ENCODE assay signal across 29 cellular contexts in genomic region chr6:44092312-44092884, GRCh38.
"Had no signal": no experiment of that assay in that cellular context is flagged by ENCODE, and none has a peak within 500 bp of the region (broad histone marks: within the 10 kb centered on the region; RNA-seq: fewer than 3 reads in every experiment).

No MANE protein-coding gene starts in this region.

- ATAC-seq: effector memory CD8-positive, alpha-beta T cell; gastrocnemius medialis; heart right ventricle; left colon; left lobe of liver; lower lobe of right lung; mucosa of descending colon; naive thymus-derived CD8-positive, alpha-beta T cell had no signal

- H3K4me1 ChIP-seq: colonic mucosa had no signal

- H3K9me3 ChIP-seq: colonic mucosa, esophagus muscularis mucosa, gastrocnemius medialis, heart right ventricle, left ventricle myocardium inferior, lower lobe of right lung, mucosa of descending colon had no signal

- H3K27me3 Mint-ChIP-seq: dendritic cell treated with granulocyte-macrophage colony-stimulating factor and Interleukin-4, amounts not matched to agents 40 ng/mL and 50 ng/mL, for 4 days; effector memory CD8-positive, alpha-beta T cell; naive B cell; naive thymus-derived CD8-positive, alpha-beta T cell had no signal

- H3K4me3 ChIP-seq: colonic mucosa, esophagus muscularis mucosa, gastrocnemius medialis, heart right ventricle, left ventricle myocardium inferior, lower lobe of right lung, mucosa of descending colon had no signal

- FAIRE-seq: endometrium, endothelial cell of umbilical vein, kidney had no signal

- DNase-seq: colonic mucosa; cortex of kidney; effector CD8-positive, alpha-beta T cell; effector memory CD8-positive, alpha-beta T cell; endodermal cell; foreskin fibroblast; foreskin melanocyte; gastrocnemius medialis; glutamatergic neuron; head of caudate nucleus; heart right ventricle; hypothalamus; immature natural killer cell; islet precursor cell; kidney; kidney glomerular epithelial cell; left colon; left ventricle myocardium inferior; lower lobe of right lung; mesenchymal stem cell; mucosa of descending colon; naive B cell; naive thymus-derived CD8-positive, alpha-beta T cell had no signal

- H3K9me3 Mint-ChIP-seq: dendritic cell treated with granulocyte-macrophage colony-stimulating factor and Interleukin-4, amounts not matched to agents 40 ng/mL and 50 ng/mL, for 4 days; effector memory CD8-positive, alpha-beta T cell; endodermal cell; immature natural killer cell; mesothelial cell of epicardium; naive B cell; naive thymus-derived CD8-positive, alpha-beta T cell had no signal

- H3K27me3 ChIP-seq: colonic mucosa, esophagus muscularis mucosa, gastrocnemius medialis, heart right ventricle had no signal

- H3K4me1 Mint-ChIP-seq: endodermal cell, mesothelial cell of epicardium had no signal

- H3K4me3 Mint-ChIP-seq: dendritic cell treated with granulocyte-macrophage colony-stimulating factor and Interleukin-4, amounts not matched to agents 40 ng/mL and 50 ng/mL, for 4 days; effector memory CD8-positive, alpha-beta T cell; endodermal cell; immature natural killer cell; mesothelial cell of epicardium; naive B cell; naive thymus-derived CD8-positive, alpha-beta T cell had no signal

- H3K27ac Mint-ChIP-seq: dendritic cell treated with granulocyte-macrophage colony-stimulating factor and Interleukin-4, amounts not matched to agents 40 ng/mL and 50 ng/mL, for 4 days; effector memory CD8-positive, alpha-beta T cell; endodermal cell; mesothelial cell of epicardium had no signal

- H3K27ac ChIP-seq: colonic mucosa, esophagus muscularis mucosa, gastrocnemius medialis, heart right ventricle, left ventricle myocardium inferior, lower lobe of right lung had no signal

- H3K36me3 ChIP-seq: colonic mucosa, gastrocnemius medialis, left ventricle myocardium inferior had no signal
